10 cellular contexts compared by ENCODE assay signal in the genomic region with DNA sequence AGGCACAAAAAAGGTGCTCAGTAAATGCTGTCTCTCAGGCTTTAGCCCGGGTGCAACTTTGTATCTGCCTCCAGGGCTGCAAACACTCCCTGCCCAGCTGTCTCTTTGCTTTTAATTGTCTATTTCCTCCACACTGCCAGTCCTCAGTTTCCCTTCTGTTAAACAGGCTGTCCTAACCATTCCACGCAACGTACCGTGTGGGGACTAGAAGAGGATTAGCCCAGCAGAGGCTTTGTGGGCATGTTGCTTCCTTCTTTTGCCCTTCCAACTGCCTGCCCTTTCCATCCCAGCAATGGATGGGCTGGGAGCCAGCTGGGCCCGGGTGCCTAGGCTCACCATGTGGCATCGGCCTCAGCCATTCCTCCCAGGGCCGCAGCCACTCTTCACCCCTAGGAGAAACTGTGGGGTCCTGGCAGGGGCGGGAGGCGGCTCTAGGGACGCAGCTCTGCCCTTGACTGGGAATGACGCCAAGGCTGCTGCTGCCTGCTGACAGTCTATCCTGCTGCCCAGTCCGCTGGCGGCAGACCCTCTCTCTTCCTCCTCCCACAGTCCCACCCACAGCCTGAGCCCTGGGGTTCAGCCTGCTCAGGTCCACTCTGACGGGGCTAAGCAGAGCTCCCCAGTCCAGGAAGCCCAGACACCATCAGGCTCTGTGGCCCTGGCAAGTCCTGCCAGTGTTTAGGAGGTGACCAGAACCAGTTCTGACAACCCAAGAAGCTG. TPM values are rescaled to one million over a fixed set of nuclear protein-coding genes. Genes with fewer than 3 reads are reported as not detected.
DNase-seq lines count a peak whose midpoint lies in the region; ATAC-seq, FAIRE-seq and TF ChIP-seq lines count a peak whose summit lies in the region.
"Had no signal": no experiment of that assay in that cellular context is flagged by ENCODE, and none has a peak within 500 bp of the region (broad histone marks: within the 10 kb centered on the region; RNA-seq: fewer than 3 reads in every experiment).

No MANE protein-coding gene starts in this region.

- no peaks in the 10 kb centered on the region for H4K20me1 ChIP-seq in BLaER1 treated with 17β-estradiol and CSF1 and Interleukin-3, amounts not matched to agents 10 nM and 100 nM

- POLR2A ChIA-PET in activated CD8-positive, alpha-beta T cell treated with anti-CD3 and anti-CD28 coated beads, Interleukin-2, amount 10 ng/mL, durations not matched to agents 7 days and 5 days (lab: Charles Lee) = interaction anchor here (1.1 to 2.6 kb wide), 4 partner anchors 23 to 44 kb away, joined by 3 to 24 read pairs (median 6); a partner anchor contains a TSS

- no peaks in the 10 kb centered on the region for H3K9me3 ChIP-seq in BLaER1 treated with 17β-estradiol and CSF1 and Interleukin-3, amounts not matched to agents 10 nM and 100 nM (replicated peaks in 1 of 11)
- no peaks in the 10 kb centered on the region for H3K9me3 ChIP-seq in transverse colon

- H3K36me3 Mint-ChIP-seq in activated CD8-positive, alpha-beta T cell treated with anti-CD3 and anti-CD28 coated beads, Interleukin-2, amount 10 ng/mL, durations not matched to agents 7 days and 5 days (ENCODE audit: low read depth) = peaks cover 1% of the 10 kb centered on the region

- H3K9ac ChIP-seq in BLaER1 treated with 17β-estradiol and CSF1 and Interleukin-3, amounts not matched to agents 10 nM and 100 nM = peak overlapping the region in 7 of 11 experiments; percentile 11 to 65 (median 23); a peak in 9 of 22 replicates

- H3K27me3 Mint-ChIP-seq in activated CD8-positive, alpha-beta T cell treated with anti-CD3 and anti-CD28 coated beads, Interleukin-2, amount 10 ng/mL, durations not matched to agents 7 days and 5 days (ENCODE audit: low read depth) = no peaks in the 10 kb centered on the region

- H3K27ac ChIP-seq in BLaER1 treated with 17β-estradiol and CSF1 and Interleukin-3, amounts not matched to agents 10 nM and 100 nM = peak overlapping the region in 10 of 11 experiments; percentile 32 to 78 (median 71); a peak in 20 of 22 replicates
- no peak overlapping the region for H3K27ac ChIP-seq in transverse colon

- no peak for TF ChIP-seq EP300 in transverse colon (IDR thresholded peaks at IDR 0.05; ENCODE audit: low read depth)

- H3K4me1 Mint-ChIP-seq in activated CD8-positive, alpha-beta T cell treated with anti-CD3 and anti-CD28 coated beads, Interleukin-2, amount 10 ng/mL, durations not matched to agents 7 days and 5 days (ENCODE audit: low read depth) = peaks cover 24% of the 10 kb centered on the region

- peak; percentile 67 for FAIRE-seq in GM12891 (lab: Jason Lieb, UNC)
- FAIRE-seq: small intestine had no signal

- no peaks in the 10 kb centered on the region for H3K27me3 ChIP-seq in BLaER1 treated with 17β-estradiol and CSF1 and Interleukin-3, amounts not matched to agents 10 nM and 100 nM
- no peaks in the 10 kb centered on the region for H3K27me3 ChIP-seq in transverse colon

- DNase-seq in GM12891 (ENCODE audit: insufficient read length, low spot score) (no peak), iPS-NIHi7 (ENCODE audit: extremely low spot score) (peak; percentile 8), transverse colon (no peak), UCSD-AML1 (lab: John Stamatoyannopoulos, UW; ENCODE audit: unreplicated experiment) (no peak)
- no peak for DNase-seq in activated CD8-positive, alpha-beta T cell treated with anti-CD3 and anti-CD28 coated beads, Interleukin-2, amount 10 ng/mL, durations not matched to agents 7 days and 5 days
- DNase-seq: kidney glomerular epithelial cell had no signal

- no peak for ATAC-seq in activated CD8-positive, alpha-beta T cell treated with anti-CD3 and anti-CD28 coated beads, Interleukin-2, amount 10 ng/mL, durations not matched to agents 7 days and 5 days
- no peak for ATAC-seq in activated CD4-positive, CD25-positive, alpha-beta regulatory T cell treated with anti-CD3 and anti-CD28 coated beads, Interleukin-2, amount 50 U/mL, for 24 hours
- no peak for ATAC-seq in HG03469 (IDR thresholded peaks at IDR 0.05; ENCODE audit: unreplicated experiment)

- peak overlapping the region; percentile 89 for H3K27ac Mint-ChIP-seq in activated CD8-positive, alpha-beta T cell treated with anti-CD3 and anti-CD28 coated beads, Interleukin-2, amount 10 ng/mL, durations not matched to agents 7 days and 5 days

- peak overlapping the region in 1 of 10 experiments; percentile 60; a peak in 3 of 20 replicates for H3K4me3 ChIP-seq in BLaER1 treated with 17β-estradiol and CSF1 and Interleukin-3, amounts not matched to agents 10 nM and 100 nM
- no peak overlapping the region for H3K4me3 ChIP-seq in transverse colon

- no peak for TF ChIP-seq POLR2A in GM12891 (IDR thresholded peaks at IDR 0.05; ENCODE audit: low read depth, low read length)
- no peak for TF ChIP-seq POLR2A in transverse colon (IDR thresholded peaks at IDR 0.05)

- TF ChIP-seq CTCF in transverse colon (IDR thresholded peaks at IDR 0.05) = no peak

- 55 to 68% methylated on average over 3 to 14 of the region's 14 CpGs for WGBS in transverse colon (ENCODE audit: low coverage in 1 of 2), 2 donors

- intact Hi-C loops in transverse colon (cut with DNase I; ENCODE audit: low total_unique reads) = no loop called here

- H3K4me2 ChIP-seq in BLaER1 treated with 17β-estradiol and CSF1 and Interleukin-3, amounts not matched to agents 10 nM and 100 nM = peak overlapping the region; percentile 75 to 96 (median 88)

- H3K4me3 Mint-ChIP-seq in activated CD8-positive, alpha-beta T cell treated with anti-CD3 and anti-CD28 coated beads, Interleukin-2, amount 10 ng/mL, durations not matched to agents 7 days and 5 days = peak overlapping the region; percentile 78

- CTCF ChIA-PET in activated CD8-positive, alpha-beta T cell treated with anti-CD3 and anti-CD28 coated beads, Interleukin-2, amount 10 ng/mL, durations not matched to agents 7 days and 5 days (lab: Charles Lee) = interaction anchor here (0.6 to 2.8 kb wide), 5 partner anchors 22 to 126 kb away, joined by 3 to 16 read pairs (median 5); no protein-coding TSS in a partner anchor

- H3K36me3 ChIP-seq in BLaER1 treated with 17β-estradiol and CSF1 and Interleukin-3, amounts not matched to agents 10 nM and 100 nM = no peaks in the 10 kb centered on the region
- no peaks in the 10 kb centered on the region for H3K36me3 ChIP-seq in transverse colon

- no peaks in the 10 kb centered on the region for H3K9me3 Mint-ChIP-seq in activated CD8-positive, alpha-beta T cell treated with anti-CD3 and anti-CD28 coated beads, Interleukin-2, amount 10 ng/mL, durations not matched to agents 7 days and 5 days (ENCODE audit: insufficient read depth)

- in situ Hi-C loops in transverse colon (cut with MboI; ENCODE audit: low pct_ligation_motif_present in 1 of 4, low pct_unique_long_range_greater_than_20kb in 1 of 4, low sequenced_read_pairs in 3 of 4) = no loop called here

- H3K4me1 ChIP-seq in BLaER1 treated with 17β-estradiol and CSF1 and Interleukin-3, amounts not matched to agents 10 nM and 100 nM = peaks cover 37 to 70% (median 59%) of the 10 kb centered on the region in 10 experiments
- H3K4me1 ChIP-seq in transverse colon = peaks cover 0 to 4% (median 1%) of the 10 kb centered on the region in 4 donors

TF ChIP-seq in GM12891, 5 proteins besides CTCF, POLR2A, EP300 and RAD21:
- TF ChIP-seq POU2F2 (IDR thresholded peaks at IDR 0.05; ENCODE audit: low read depth, low read length) (no peak), TAF1 (IDR thresholded peaks at IDR 0.05; ENCODE audit: low read depth, low read length) (no peak), PAX5 (IDR thresholded peaks at IDR 0.05; ENCODE audit: insufficient read depth, low read length, severe bottlenecking) (no peak), POLR2AphosphoS5 (IDR thresholded peaks at IDR 0.05; ENCODE audit: low read depth, low read length) (no peak), SPI1 (IDR thresholded peaks at IDR 0.05; ENCODE audit: low read depth, low read length) (no peak)
TF ChIP-seq in GM12891: peak in this region for 0.

RNA-seq across cellular contexts. Expression of a gene that starts 40.6 kb away (rescaled TPM):
- polyA plus RNA-seq in GM12891 (2012; ENCODE audit: low read depth, missing spikeins) = 8.8 TPM
- total RNA-seq in activated CD8-positive, alpha-beta T cell treated with anti-CD3 and anti-CD28 coated beads, Interleukin-2, amount 10 ng/mL, durations not matched to agents 7 days and 5 days = 10 to 100 TPM; 62.7 to 71.8 TPM
- total RNA-seq in transverse colon = 10 to 100 TPM in 1 of 4 donors, 1 to 10 TPM in 1, under 1 TPM in 2; 0.37 to 10.7 (median 1.4) TPM

Comparison
In these comparisons a context has a peak if more than half of its experiments do, and no peak if none do; other contexts are left out.
1. H3K27ac ChIP-seq: peak in BLaER1 treated with 17β-estradiol and CSF1 and Interleukin-3, amounts not matched to agents 10 nM and 100 nM (10 of 11); none in transverse colon (0 of 4).
2. RNA of a gene that starts 40.6 kb away (total RNA-seq): 62.7 to 71.8 TPM in activated CD8-positive, alpha-beta T cell treated with anti-CD3 and anti-CD28 coated beads, Interleukin-2, amount 10 ng/mL, durations not matched to agents 7 days and 5 days; 0.37 to 10.7 TPM in transverse colon; every median in the first group is over 4 times any median in the second.